In genomic region chr16:3564889-3565141, GRCh38 we compare ENCODE assay signal across 9 cellular contexts. TPM values are rescaled to one million over a fixed set of nuclear protein-coding genes. Genes with fewer than 3 reads are reported as not detected.
"Had no signal": no experiment of that assay in that cellular context is flagged by ENCODE, and none has a peak within 500 bp of the region (broad histone marks: within the 10 kb centered on the region; RNA-seq: fewer than 3 reads in every experiment).

No MANE protein-coding gene starts in this region.

- H3K4me3 Mint-ChIP-seq: GM23338, H9 had no signal

- ATAC-seq: GM23338, K562 had no signal

- H3K9me3 Mint-ChIP-seq: GM23338 had no signal

- DNase-seq: H9, HCEC 1CT, IMR-90, KG1 had no signal

- H3K27ac Mint-ChIP-seq: GM23338, H9 had no signal

- H3K27ac ChIP-seq: HL-60 had no signal

- H2AFZ ChIP-seq: GM23338 had no signal

- FAIRE-seq: H1, H54, K562 had no signal

- H3K4me2 ChIP-seq: GM23338 had no signal

- H3K4me3 ChIP-seq: GM23338, K562 had no signal

RNA-seq across cellular contexts. Expression of gene NLRC3, which starts 12.4 kb away (rescaled TPM):
- total RNA-seq: IMR-90 had no signal
- polyA plus RNA-seq: IMR-90 had no signal
